In genomic region chr5:31638286-31638685, GRCh38 we compare ENCODE assay signal across 8 cellular contexts. TPM values are rescaled to one million over a fixed set of nuclear protein-coding genes. Genes with fewer than 3 reads are reported as not detected.
A peak's percentile ranks its signal among the peaks of the same experiment; 100 is the strongest.
DNase-seq lines count a peak whose midpoint lies in the region; ATAC-seq and TF ChIP-seq lines count a peak whose summit lies in the region.

No MANE protein-coding gene starts in this region.

- H3K4me1 ChIP-seq in BLaER1 = peaks cover 5% of the 10 kb centered on the region
- H3K4me1 ChIP-seq in SJSA1 (replicated peaks) = 0 out of 2 replicates have a peak, but pooled peaks cover 3% of the 10 kb centered on the region
- H3K4me1 ChIP-seq in rectal smooth muscle tissue (ENCODE audit: control insufficient read depth, insufficient read depth, low read length) = peaks cover 5% of the 10 kb centered on the region

- TF ChIP-seq CTCF in fibroblast of pulmonary artery (IDR thresholded peaks at IDR 0.05; ENCODE audit: low read length, missing control alignments) = no peak

- H3K9me3 ChIP-seq in BLaER1 = no peaks in the 10 kb centered on the region
- H3K9me3 ChIP-seq in SJSA1 (replicated peaks) = no peaks in the 10 kb centered on the region

- H4K20me1 ChIP-seq in BLaER1 = peaks cover 10% of the 10 kb centered on the region; the same call in 1 of the 2 replicates

- DNase-seq in SJSA1 (ENCODE audit: low read depth in 1 of 2, low spot score in 2 of 2) (no peak), fibroblast of pulmonary artery (ENCODE audit: low read depth) (peak; percentile 4), NCI-H2196 (lab: John Stamatoyannopoulos, UW; ENCODE audit: unreplicated experiment) (no peak), AML-193 (lab: John Stamatoyannopoulos, UW) (no peak)

- H3K27ac ChIP-seq in BLaER1 (0 out of 2 replicates have a peak overlapping the region, but pooled peaks have one; percentile 9), SJSA1 (no peak overlapping the region), rectal smooth muscle tissue (ENCODE audit: low read depth, low read length) (no peak overlapping the region)

- peak overlapping the region; percentile 76 for H3K4me3 ChIP-seq in BLaER1
- peak overlapping the region; percentile 38 for H3K4me3 ChIP-seq in SJSA1
- H3K4me3 ChIP-seq in fibroblast of pulmonary artery (replicated peaks; ENCODE audit: low read depth, low read length) = peak overlapping the region; percentile 59
- H3K4me3 ChIP-seq in rectal smooth muscle tissue (ENCODE audit: low read length) = peak overlapping the region; percentile 65

- H3K27me3 ChIP-seq in BLaER1 (peaks cover 37% of the 10 kb centered on the region), SJSA1 (replicated peaks) (no peaks in the 10 kb centered on the region), rectal smooth muscle tissue (ENCODE audit: control insufficient read depth, insufficient read depth, low read length) (peaks cover 2% of the 10 kb centered on the region)

- peak; percentile 18 for ATAC-seq in GM21786 (IDR thresholded peaks at IDR 0.05; ENCODE audit: unreplicated experiment)
- no peak for ATAC-seq in HG03457 (IDR thresholded peaks at IDR 0.05; ENCODE audit: unreplicated experiment)

- peak overlapping the region; percentile 64 for H3K9ac ChIP-seq in BLaER1
- H3K9ac ChIP-seq in rectal smooth muscle tissue (ENCODE audit: low read length) = no peak overlapping the region

- peak overlapping the region; percentile 95 for H3K4me2 ChIP-seq in BLaER1

- H3K36me3 ChIP-seq in BLaER1 (no peaks in the 10 kb centered on the region), SJSA1 (no peaks in the 10 kb centered on the region), rectal smooth muscle tissue (ENCODE audit: control insufficient read depth, insufficient read depth, low read length) (no peaks in the 10 kb centered on the region)

RNA-seq across cellular contexts. Expression of gene PDZD2, which starts 0.6 kb away (rescaled TPM):
- 0.16 TPM in 1 of 2 replicates, not detected in the other for total RNA-seq in SJSA1 (2014; rRNA removed; shearing (Covaris generic))
